Comparison of ENCODE assay signal across 1 cellular context in the genomic region with DNA sequence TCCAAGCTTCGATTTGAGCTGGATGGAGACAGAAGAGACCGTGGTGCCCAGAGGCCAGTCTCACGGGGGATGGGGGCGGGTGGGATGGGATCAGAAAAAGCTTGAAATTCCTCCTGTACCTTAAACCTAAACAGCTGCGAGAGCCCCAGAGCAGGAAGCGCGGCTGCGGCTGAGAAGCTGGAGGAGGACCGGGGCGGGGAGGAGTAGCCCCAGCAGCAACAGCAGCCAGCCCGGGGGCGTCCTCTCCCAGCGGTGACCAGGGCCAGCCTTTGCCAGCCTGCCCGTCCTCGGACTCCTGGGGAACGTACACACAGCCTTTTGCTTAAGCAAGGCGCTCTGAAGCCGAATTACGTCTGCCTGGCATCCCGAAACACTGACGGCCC.
TF ChIP-seq lines count a peak whose summit lies in the region.

No MANE protein-coding gene starts in this region.

TF ChIP-seq in IMR-90, 13 proteins besides CTCF, POLR2A, EP300 and RAD21 (continued from another document):
- TF ChIP-seq RCOR1 (IDR thresholded peaks at IDR 0.05; ENCODE audit: insufficient replicate concordance, low read length) (no peak), SMC3 (IDR thresholded peaks at IDR 0.05; ENCODE audit: low read depth, low read length) (no peak)
